21 cellular contexts compared by ENCODE assay signal in genomic region chr9:92944921-92945320, GRCh38. TPM values are rescaled to one million over a fixed set of nuclear protein-coding genes. Genes with fewer than 3 reads are reported as not detected.
A peak's percentile ranks its signal among the peaks of the same experiment; 100 is the strongest.
DNase-seq lines count a peak whose midpoint lies in the region; ATAC-seq and TF ChIP-seq lines count a peak whose summit lies in the region.
"Had no signal": no experiment of that assay in that cellular context is flagged by ENCODE, and none has a peak within 500 bp of the region (broad histone marks: within the 10 kb centered on the region; RNA-seq: fewer than 3 reads in every experiment).

No MANE protein-coding gene starts in this region.

- TF ChIP-seq CTCF in CD4-positive, alpha-beta T cell (IDR thresholded peaks at IDR 0.05), result no peak
- no peak for TF ChIP-seq CTCF in upper lobe of right lung (IDR thresholded peaks at IDR 0.05)
- TF ChIP-seq CTCF in MM.1S (IDR thresholded peaks at IDR 0.05; ENCODE audit: low read length), result no peak
- no peak for TF ChIP-seq CTCF in BE2C (IDR thresholded peaks at IDR 0.05; ENCODE audit: low read depth, low read length)

- no peak overlapping the region for H2AFZ ChIP-seq in MM.1S (ENCODE audit: low read length)
- H2AFZ ChIP-seq: GM23338 had no signal

- intact Hi-C loops in CD4-positive, alpha-beta T cell (cut with DNase I, micrococcal nuclease), result no loop called here
- intact Hi-C loops in upper lobe of right lung (cut with DNase I), result no loop called here

- H3K36me3 ChIP-seq in upper lobe of right lung, result no peaks in the 10 kb centered on the region
- H3K36me3 ChIP-seq in MM.1S (replicated peaks; ENCODE audit: insufficient read depth, low read length), result no peaks in the 10 kb centered on the region
- no peaks in the 10 kb centered on the region for H3K36me3 ChIP-seq in BE2C
- H3K36me3 ChIP-seq: HAP-1 had no signal

- DNase-seq in CD4-positive, alpha-beta T cell, result no peak
- no peak for DNase-seq in effector memory CD8-positive, alpha-beta T cell
- DNase-seq in mesenteric fat pad (ENCODE audit: low spot score) (peak; percentile 64), upper lobe of right lung (peak; percentile 17), DMS79 treated with DMSO at 0.1 percent for 48 hours (lab: John Stamatoyannopoulos, UW) (no peak), MM.1S (no peak), BE2C (no peak)
- DNase-seq: AML-193; C1 segment of cervical spinal cord; Caco-2; CD8-positive, alpha-beta T cell; DMS153; EL; GDM1; HFFc6 had no signal

- H3K4me3 ChIP-seq in upper lobe of right lung (no peak overlapping the region), MM.1S (ENCODE audit: low read length) (no peak overlapping the region), BE2C (ENCODE audit: low read depth, low read length) (no peak overlapping the region)
- H3K4me3 ChIP-seq: GM12878, GM23338, HAP-1 had no signal

- POLR2A ChIA-PET in CD4-positive, alpha-beta T cell (lab: Charles Lee), result interaction anchor here (3.1 kb wide), 1 partner anchor 9 kb away, joined by 16 read pairs; no protein-coding TSS in a partner anchor

- no peaks in the 10 kb centered on the region for H3F3A ChIP-seq in MM.1S (ENCODE audit: insufficient read depth, low read length)

- no peaks in the 10 kb centered on the region for H3K27me3 Mint-ChIP-seq in CD4-positive, alpha-beta T cell
- H3K27me3 Mint-ChIP-seq in effector memory CD8-positive, alpha-beta T cell, result peaks cover 7 to 13% of the 10 kb centered on the region in 2 donors

- H4K20me1 ChIP-seq in MM.1S (ENCODE audit: insufficient read depth, low read length), result no peaks in the 10 kb centered on the region

- no peaks in the 10 kb centered on the region for H3K79me2 ChIP-seq in MM.1S (ENCODE audit: low read length)

- H3K4me2 ChIP-seq in MM.1S (ENCODE audit: low read depth, low read length), result no peak overlapping the region
- H3K4me2 ChIP-seq: GM23338 had no signal

- H3K4me3 Mint-ChIP-seq in CD4-positive, alpha-beta T cell, result peak overlapping the region; percentile 34
- H3K4me3 Mint-ChIP-seq in effector memory CD8-positive, alpha-beta T cell, result peak overlapping the region; percentile 24 to 47
- H3K4me3 Mint-ChIP-seq: CD8-positive, alpha-beta T cell; GM23338; HFFc6 had no signal

- H3K27ac ChIP-seq in CD4-positive, alpha-beta T cell (ENCODE audit: low read depth, low read length), result no peak overlapping the region
- H3K27ac ChIP-seq in upper lobe of right lung, result no peak overlapping the region
- H3K27ac ChIP-seq in MM.1S (ENCODE audit: low read length), result no peak overlapping the region
- H3K27ac ChIP-seq: 22Rv1 had no signal

- H3K9me3 ChIP-seq in CD4-positive, alpha-beta T cell (ENCODE audit: control insufficient read depth, low read length), result no peaks in the 10 kb centered on the region
- H3K9me3 ChIP-seq in upper lobe of right lung (no peaks in the 10 kb centered on the region), MM.1S (replicated peaks; ENCODE audit: insufficient read depth, low read length) (no peaks in the 10 kb centered on the region), BE2C (no peaks in the 10 kb centered on the region)
- H3K9me3 ChIP-seq: Caco-2 had no signal

- no peaks in the 10 kb centered on the region for H3K27me3 ChIP-seq in CD4-positive, alpha-beta T cell (ENCODE audit: control insufficient read depth, insufficient read depth, low read length)
- peaks cover 5% of the 10 kb centered on the region for H3K27me3 ChIP-seq in upper lobe of right lung
- H3K27me3 ChIP-seq in MM.1S (replicated peaks; ENCODE audit: insufficient read depth, low read length), result no peaks in the 10 kb centered on the region
- H3K27me3 ChIP-seq in BE2C, result no peaks in the 10 kb centered on the region; the same call in 1 of the 2 replicates

- peaks cover 46% of the 10 kb centered on the region for H3K4me1 Mint-ChIP-seq in CD4-positive, alpha-beta T cell (ENCODE audit: low read depth)
- H3K4me1 Mint-ChIP-seq in effector memory CD8-positive, alpha-beta T cell (ENCODE audit: low read depth in 2 of 2), result peaks cover 27 to 33% of the 10 kb centered on the region in 2 donors

- peaks cover 8% of the 10 kb centered on the region for H3K4me1 ChIP-seq in upper lobe of right lung
- H3K4me1 ChIP-seq in MM.1S (ENCODE audit: low read length), result no peaks in the 10 kb centered on the region
- H3K4me1 ChIP-seq in BE2C, result no peaks in the 10 kb centered on the region
- H3K4me1 ChIP-seq: Caco-2 had no signal

- peaks cover 13% of the 10 kb centered on the region for H3K36me3 Mint-ChIP-seq in CD4-positive, alpha-beta T cell (ENCODE audit: low read depth)
- H3K36me3 Mint-ChIP-seq in effector memory CD8-positive, alpha-beta T cell (ENCODE audit: insufficient read depth), result peaks cover 8% of the 10 kb centered on the region

- no peak for ATAC-seq in CD4-positive, alpha-beta T cell (ENCODE audit: poor library complexity)
- ATAC-seq in effector memory CD8-positive, alpha-beta T cell (replicated peaks), result no peak
- ATAC-seq in upper lobe of right lung, result no peak
- ATAC-seq: CD8-positive, alpha-beta T cell; GM12878; GM23338 had no signal

- H3K9me2 ChIP-seq in MM.1S (replicated peaks; ENCODE audit: insufficient read depth, low read length), result no peaks in the 10 kb centered on the region

- no peak overlapping the region for H3K9ac ChIP-seq in MM.1S (ENCODE audit: low read length)

- no peak overlapping the region for H3K27ac Mint-ChIP-seq in CD4-positive, alpha-beta T cell
- H3K27ac Mint-ChIP-seq in effector memory CD8-positive, alpha-beta T cell, result no peak overlapping the region
- H3K27ac Mint-ChIP-seq: CD8-positive, alpha-beta T cell; GM23338; HFFc6 had no signal

- CTCF ChIA-PET in CD4-positive, alpha-beta T cell (lab: Charles Lee), result interaction anchor here (1.6 kb wide), 1 partner anchor 10 kb away, joined by 3 read pairs; no protein-coding TSS in a partner anchor

- no peaks in the 10 kb centered on the region for H3K9me3 Mint-ChIP-seq in CD4-positive, alpha-beta T cell
- H3K9me3 Mint-ChIP-seq in effector memory CD8-positive, alpha-beta T cell, result peaks cover 0 to 2% of the 10 kb centered on the region in 2 donors
- H3K9me3 Mint-ChIP-seq: CD8-positive, alpha-beta T cell had no signal

RNA-seq across cellular contexts. Expression of gene FGD3, which starts 2.4 kb away (rescaled TPM):
- 10 to 100 TPM; 91.0 to 95.7 TPM for total RNA-seq in CD4-positive, alpha-beta T cell
- total RNA-seq in mesenteric fat pad (9.8 TPM), upper lobe of right lung (21.6 TPM)
- polyA plus RNA-seq in BE2C (2012; ENCODE audit: insufficient read depth, insufficient read length, low read depth), result 0.66 TPM
- total RNA-seq: HFFc6 had no signal
- polyA plus RNA-seq: AG04450, BJ had no signal

Comparison
In these comparisons a context has a peak if more than half of its experiments do, and no peak if none do; other contexts are left out.
1. DNase-seq: peak in mesenteric fat pad (single experiment) and upper lobe of right lung (single experiment); none in CD4-positive, alpha-beta T cell (0 of 10), effector memory CD8-positive, alpha-beta T cell (0 of 3), DMS79 treated with DMSO at 0.1 percent for 48 hours (single experiment), MM.1S (single experiment) and BE2C (single experiment).